Comparison of ENCODE assay signal across 26 cellular contexts in genomic region chrY:7753708-7754107, GRCh38.
"Had no signal": no experiment of that assay in that cellular context is flagged by ENCODE, and none has a peak within 500 bp of the region (broad histone marks: within the 10 kb centered on the region; RNA-seq: fewer than 3 reads in every experiment).

No MANE protein-coding gene starts in this region.

- H3K27ac ChIP-seq: colonic mucosa, dorsolateral prefrontal cortex, epithelial cell of prostate, esophagus muscularis mucosa, esophagus squamous epithelium, foreskin keratinocyte, gastrocnemius medialis, gastroesophageal sphincter, heart left ventricle had no signal

- H3K9me3 Mint-ChIP-seq: dendritic cell treated with granulocyte-macrophage colony-stimulating factor and Interleukin-4, amounts not matched to agents 40 ng/mL and 50 ng/mL, for 4 days; effector memory CD8-positive, alpha-beta T cell; endodermal cell had no signal

- H3K4me1 ChIP-seq: colonic mucosa, esophagus muscularis mucosa, esophagus squamous epithelium, foreskin keratinocyte, gastrocnemius medialis, gastroesophageal sphincter, heart left ventricle had no signal

- ATAC-seq: effector memory CD8-positive, alpha-beta T cell; esophagus mucosa; foreskin keratinocyte; gastrocnemius medialis; gastroesophageal sphincter; heart left ventricle had no signal

- H3K4me3 ChIP-seq: colonic mucosa, dorsolateral prefrontal cortex, esophagus muscularis mucosa, esophagus squamous epithelium, gastrocnemius medialis, gastroesophageal sphincter, heart left ventricle had no signal

- DNase-seq: colonic mucosa; cortex of kidney; dermis blood vessel endothelial cell; dorsolateral prefrontal cortex; effector CD4-positive, alpha-beta T cell; effector CD8-positive, alpha-beta T cell; effector memory CD4-positive, alpha-beta T cell; effector memory CD8-positive, alpha-beta T cell; endodermal cell; esophagus squamous epithelium; foreskin fibroblast; foreskin keratinocyte; foreskin melanocyte; gastrocnemius medialis; glutamatergic neuron; head of caudate nucleus; heart left ventricle had no signal

- H3K9me3 ChIP-seq: colonic mucosa, esophagus muscularis mucosa, esophagus squamous epithelium, gastrocnemius medialis, gastroesophageal sphincter, heart left ventricle had no signal

- H3K27me3 Mint-ChIP-seq: dendritic cell treated with granulocyte-macrophage colony-stimulating factor and Interleukin-4, amounts not matched to agents 40 ng/mL and 50 ng/mL, for 4 days had no signal

- H3K27ac Mint-ChIP-seq: dendritic cell treated with granulocyte-macrophage colony-stimulating factor and Interleukin-4, amounts not matched to agents 40 ng/mL and 50 ng/mL, for 4 days; effector memory CD8-positive, alpha-beta T cell; endodermal cell had no signal

- H3K27me3 ChIP-seq: colonic mucosa, dorsolateral prefrontal cortex, esophagus muscularis mucosa, esophagus squamous epithelium, foreskin keratinocyte, gastrocnemius medialis, gastroesophageal sphincter, heart left ventricle had no signal

- H3K4me3 Mint-ChIP-seq: dendritic cell treated with granulocyte-macrophage colony-stimulating factor and Interleukin-4, amounts not matched to agents 40 ng/mL and 50 ng/mL, for 4 days; effector memory CD8-positive, alpha-beta T cell; endodermal cell had no signal

- H3K4me1 Mint-ChIP-seq: endodermal cell had no signal

- H3K36me3 ChIP-seq: colonic mucosa, esophagus muscularis mucosa, esophagus squamous epithelium, gastrocnemius medialis, gastroesophageal sphincter, heart left ventricle had no signal

- FAIRE-seq: colon, endometrium, endothelial cell of umbilical vein, frontal cortex had no signal
